8 cellular contexts compared by ENCODE assay signal in the genomic region with DNA sequence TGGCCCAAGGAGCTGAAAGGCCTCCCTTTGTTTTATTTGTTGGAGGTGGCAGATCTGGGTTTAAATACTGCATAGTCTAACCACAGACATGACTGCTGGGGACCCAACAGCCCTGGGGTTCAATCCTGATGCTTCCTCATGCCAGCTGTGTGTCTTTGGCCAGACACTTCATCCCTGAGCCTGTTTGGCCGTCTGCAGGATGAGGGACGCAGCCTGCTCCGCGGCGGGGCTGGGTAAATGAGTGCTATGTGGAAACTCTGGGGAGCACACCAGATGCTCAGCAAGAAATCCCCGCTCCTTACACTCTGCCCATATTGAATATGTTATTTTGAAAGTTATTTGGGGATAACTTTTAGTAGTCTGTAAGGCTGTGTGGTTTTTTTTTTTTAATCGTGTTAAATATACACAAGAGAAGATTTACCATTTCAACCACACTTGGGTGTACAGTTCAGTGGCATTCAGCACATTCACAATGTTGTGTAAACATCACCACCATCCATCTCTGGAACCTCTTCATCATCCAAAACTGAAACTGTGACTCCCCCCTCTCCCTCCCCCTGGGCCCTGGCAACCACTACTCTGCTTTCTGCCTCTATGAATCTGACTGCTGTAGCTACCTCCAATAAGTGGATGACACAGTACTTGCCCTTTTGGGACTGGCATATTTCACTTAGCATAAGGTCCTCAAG. TPM values are rescaled to one million over a fixed set of nuclear protein-coding genes. Genes with fewer than 3 reads are reported as not detected.
DNase-seq lines count a peak whose midpoint lies in the region; ATAC-seq and TF ChIP-seq lines count a peak whose summit lies in the region.

No MANE protein-coding gene starts in this region.

- no peak for DNase-seq in HFFc6
- peak; percentile 37 for DNase-seq in activated T-cell treated with anti-CD3 and anti-CD28 coated beads, Interleukin-2, amount 50 U/mL, for 24 hours
- peak in 2 of 5 donors; percentile 60 to 72 for DNase-seq in heart left ventricle
- DNase-seq in stimulated activated CD4-positive, alpha-beta T cell treated with anti-CD3 and anti-CD28 coated beads, TNF-alpha, amount 100 ng/mL, for 24 hours (ENCODE audit: low read depth in 3 of 3) = peak in 2 of 3 experiments; percentile 17 to 45
- no peak for DNase-seq in DMS79 (lab: John Stamatoyannopoulos, UW)
- DNase-seq in AG08396 (ENCODE audit: low spot score) = no peak

- H3K4me1 Mint-ChIP-seq in HFFc6 (ENCODE audit: low read depth) = peaks cover 72% of the 10 kb centered on the region
- peaks cover 34% of the 10 kb centered on the region for H3K4me1 Mint-ChIP-seq in activated T-cell treated with anti-CD3 and anti-CD28 coated beads, Interleukin-2, amount 50 U/mL, for 24 hours (ENCODE audit: low read depth)

- no peaks in the 10 kb centered on the region for H3K9me3 ChIP-seq in heart left ventricle

- H3K4me3 Mint-ChIP-seq in HFFc6 = peak overlapping the region; percentile 78; the same call in 1 of the 2 replicates
- no peak overlapping the region for H3K4me3 Mint-ChIP-seq in activated T-cell treated with anti-CD3 and anti-CD28 coated beads, Interleukin-2, amount 50 U/mL, for 24 hours

- H3K4me3 ChIP-seq in heart left ventricle = no peak overlapping the region

- no peaks in the 10 kb centered on the region; the same call in 1 of the 2 replicates for H3K36me3 Mint-ChIP-seq in HFFc6 (ENCODE audit: low read depth)
- no peaks in the 10 kb centered on the region for H3K36me3 Mint-ChIP-seq in activated T-cell treated with anti-CD3 and anti-CD28 coated beads, Interleukin-2, amount 50 U/mL, for 24 hours (ENCODE audit: low read depth)

- peaks cover 0 to 77% (median 17%) of the 10 kb centered on the region in 12 donors for H3K4me1 ChIP-seq in heart left ventricle

- ATAC-seq in heart left ventricle (peak in 1 of 4 donors; percentile 23), GM18505 (IDR thresholded peaks at IDR 0.05; ENCODE audit: unreplicated experiment) (no peak), GM19328 (IDR thresholded peaks at IDR 0.05; ENCODE audit: unreplicated experiment) (no peak)

- H3K27ac ChIP-seq in heart left ventricle = peak overlapping the region in 11 of 12 donors; percentile 13 to 89 (median 72)

- peaks cover 0 to 5% (median 0%) of the 10 kb centered on the region in 9 donors for H3K36me3 ChIP-seq in heart left ventricle

- H3K9me3 Mint-ChIP-seq in HFFc6 = no peaks in the 10 kb centered on the region
- H3K9me3 Mint-ChIP-seq in activated T-cell treated with anti-CD3 and anti-CD28 coated beads, Interleukin-2, amount 50 U/mL, for 24 hours = peaks cover 2% of the 10 kb centered on the region

- intact Hi-C loops in heart left ventricle (cut with DNase I) = no loop called here

- TF ChIP-seq POLR2A in heart left ventricle (IDR thresholded peaks at IDR 0.05) = no peak
- TF ChIP-seq POLR2A in GM18505 (IDR thresholded peaks at IDR 0.05; ENCODE audit: borderline replicate concordance, extremely low read depth, insufficient read depth, insufficient read length) = no peak

- no peaks in the 10 kb centered on the region; the same call in 1 of the 2 replicates for H3K27me3 Mint-ChIP-seq in HFFc6 (ENCODE audit: insufficient read depth)
- peaks cover 46% of the 10 kb centered on the region for H3K27me3 Mint-ChIP-seq in activated T-cell treated with anti-CD3 and anti-CD28 coated beads, Interleukin-2, amount 50 U/mL, for 24 hours

- TF ChIP-seq CTCF in HFFc6 (IDR thresholded peaks at IDR 0.05) (no peak), heart left ventricle (IDR thresholded peaks at IDR 0.05) (no peak)

- H3K27me3 ChIP-seq in heart left ventricle = no peaks in the 10 kb centered on the region

- WGBS in heart left ventricle, 4 donors = 64 to 83% (median 78%) methylated on average over 7 of the region's 7 CpGs

- H3K27ac Mint-ChIP-seq in HFFc6 = peak overlapping the region; percentile 97; the same call in 1 of the 2 replicates
- peak overlapping the region; percentile 29 for H3K27ac Mint-ChIP-seq in activated T-cell treated with anti-CD3 and anti-CD28 coated beads, Interleukin-2, amount 50 U/mL, for 24 hours

RNA-seq across cellular contexts. Expression of a gene that starts 42.8 kb away (rescaled TPM):
- 10 to 100 TPM; 12.4 to 28.4 (median 24.3) TPM for total RNA-seq in HFFc6 (2021; fragmentation: NEBNext Ultra II Directional; extraction: Animal tissue kit (Norgen Biotek cat#: 25700))
- 10 to 100 TPM in 2 of 9 donors, 1 to 10 TPM in 7; 3.3 to 22.7 (median 8.4) TPM for total RNA-seq in heart left ventricle
- polyA plus RNA-seq in heart left ventricle = 1 to 10 TPM; 1.1 to 6.9 TPM

Comparison
In these comparisons a context has a peak if more than half of its experiments do, and no peak if none do; other contexts are left out.
1. DNase-seq: peak in activated T-cell treated with anti-CD3 and anti-CD28 coated beads, Interleukin-2, amount 50 U/mL, for 24 hours (single experiment) and stimulated activated CD4-positive, alpha-beta T cell treated with anti-CD3 and anti-CD28 coated beads, TNF-alpha, amount 100 ng/mL, for 24 hours (2 of 3); none in HFFc6 (single experiment), DMS79 (single experiment) and AG08396 (single experiment).